27 cellular contexts compared by ENCODE assay signal in the genomic region with DNA sequence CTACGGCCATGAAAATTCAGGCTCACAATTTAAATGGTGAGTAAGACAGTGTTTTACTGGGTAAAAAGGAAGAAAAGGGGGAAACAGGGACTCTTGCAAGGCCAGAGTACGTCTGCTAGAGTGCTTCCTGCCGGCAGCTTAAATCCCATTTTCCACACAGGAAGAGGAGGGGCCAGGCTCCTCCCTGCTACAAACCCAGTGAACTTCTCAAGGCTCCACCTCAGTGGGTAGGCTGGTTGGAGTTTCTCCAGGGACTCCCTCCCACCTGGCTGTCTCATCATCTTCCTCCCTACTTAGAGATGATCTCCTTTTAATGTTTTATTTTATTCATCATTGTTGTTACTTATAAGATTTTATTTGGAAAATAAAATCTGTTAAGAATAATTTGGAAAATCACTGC.
"Had no signal": no experiment of that assay in that cellular context is flagged by ENCODE, and none has a peak within 500 bp of the region (broad histone marks: within the 10 kb centered on the region; RNA-seq: fewer than 3 reads in every experiment).

No MANE protein-coding gene starts in this region.

- DNase-seq: activated CD4-positive, alpha-beta memory T cell treated with anti-CD3 and anti-CD28 coated beads for 36 hours; activated CD4-positive, alpha-beta T cell treated with anti-CD3 and anti-CD28 coated beads, Interleukin-2, amount 10 ng/mL, durations not matched to agents 7 days and 5 days; activated CD4-positive, CD25-positive, alpha-beta regulatory T cell; activated gamma-delta T cell; activated naive CD4-positive, alpha-beta T cell treated with anti-CD3 and anti-CD28 coated beads, Interleukin-2, amount 10 ng/mL, durations not matched to agents 7 days and 5 days; activated naive CD8-positive, alpha-beta T cell treated with anti-CD3 and anti-CD28 coated beads for 36 hours; activated T-cell treated with anti-CD3 and anti-CD28 coated beads for 4 hours; activated T-cell treated with anti-CD3 and anti-CD28 coated beads, Interleukin-2, amount 50 U/mL, for 48 hours; KG1; MG63; MV-4-11; NCI-H1092 treated with DMSO at 0.1 percent for 48 hours; NCI-H1417 treated with DMSO at 0.1 percent for 48 hours; NCI-H1694 treated with DMSO at 0.1 percent for 48 hours; NCI-H2029 treated with DMSO at 0.1 percent for 48 hours; NCI-H345; NCI-H510A; NCI-H526 treated with DMSO at 0.1 percent for 48 hours; NCI-H82; RPMI8226; T-cell; T-helper 2 cell; T1000 had no signal

- H3K9me3 ChIP-seq: MG63 had no signal

- H3K4me3 ChIP-seq: MG63, SK-N-MC had no signal

- H3K36me3 ChIP-seq: MG63 had no signal

- ATAC-seq: activated T-helper 17 cell treated with anti-CD3 and anti-CD28 coated beads, Interleukin-2, amount 50 U/mL, for 72 hours; Right ventricle myocardium inferior; T-cell had no signal

- H3K27ac ChIP-seq: SK-N-MC, VCaP had no signal

- H3K27me3 ChIP-seq: MG63 had no signal
